In genomic region chr9:27033815-27034403, GRCh38 we compare ENCODE assay signal across 8 cellular contexts. TPM values are rescaled to one million over a fixed set of nuclear protein-coding genes. Genes with fewer than 3 reads are reported as not detected.
A peak's percentile ranks its signal among the peaks of the same experiment; 100 is the strongest.
DNase-seq lines count a peak whose midpoint lies in the region; ATAC-seq and TF ChIP-seq lines count a peak whose summit lies in the region.

No MANE protein-coding gene starts in this region.

- H3K4me3 Mint-ChIP-seq in GM23338, result no peak overlapping the region

- H3K4me1 Mint-ChIP-seq in GM23338, result peaks cover 3% of the 10 kb centered on the region; the same call in 1 of the 3 replicates

- no peaks in the 10 kb centered on the region for H3K79me2 ChIP-seq in GM23338 (replicated peaks; ENCODE audit: insufficient read depth)
- H3K79me2 ChIP-seq in SU-DHL-6 (ENCODE audit: insufficient read depth, low read length), result no peaks in the 10 kb centered on the region

- no peak overlapping the region for H3K27ac Mint-ChIP-seq in GM23338

- no peaks in the 10 kb centered on the region for H3K36me3 Mint-ChIP-seq in GM23338 (ENCODE audit: low read depth)

- H3K9me2 ChIP-seq in GM23338 (ENCODE audit: insufficient read depth) (no peaks in the 10 kb centered on the region), SU-DHL-6 (replicated peaks; ENCODE audit: insufficient read depth, low read length) (no peaks in the 10 kb centered on the region)

- H3F3A ChIP-seq in GM23338 (replicated peaks; ENCODE audit: low read depth), result no peaks in the 10 kb centered on the region
- H3F3A ChIP-seq in SU-DHL-6 (ENCODE audit: insufficient read depth), result no peaks in the 10 kb centered on the region

- no peaks in the 10 kb centered on the region for H3K27me3 Mint-ChIP-seq in GM23338 (ENCODE audit: insufficient read depth, low read depth, poor library complexity)

- H2AFZ ChIP-seq in GM23338 (no peak overlapping the region), SU-DHL-6 (ENCODE audit: low read depth, low read length, severe bottlenecking) (no peak overlapping the region)

- H3K4me2 ChIP-seq in GM23338 (no peak overlapping the region), SU-DHL-6 (ENCODE audit: low read depth, low read length, poor library complexity, severe bottlenecking) (no peak overlapping the region)

- no peak overlapping the region for H3K9ac ChIP-seq in SU-DHL-6 (ENCODE audit: low read length)

- H3K27me3 ChIP-seq in GM23338 (ENCODE audit: insufficient read depth), result no peaks in the 10 kb centered on the region
- H3K27me3 ChIP-seq in SU-DHL-6 (ENCODE audit: low read length), result no peaks in the 10 kb centered on the region

- H4K20me1 ChIP-seq in GM23338 (replicated peaks; ENCODE audit: insufficient read depth), result no peaks in the 10 kb centered on the region
- H4K20me1 ChIP-seq in SU-DHL-6 (ENCODE audit: low read depth, low read length), result no peaks in the 10 kb centered on the region

- H3K27ac ChIP-seq in GM23338 (ENCODE audit: low read depth) (no peak overlapping the region), SU-DHL-6 (ENCODE audit: low read depth, low read length) (no peak overlapping the region)

- TF ChIP-seq CTCF in GM23338 (conservative IDR thresholded peaks at IDR 0.05; ENCODE audit: low read depth in 2 of 2) (peak; percentile 72 to 79), SU-DHL-6 (IDR thresholded peaks at IDR 0.05; ENCODE audit: insufficient read depth, low read length, poor library complexity, severe bottlenecking) (peak; percentile 79)

- H3K36me3 ChIP-seq in GM23338 (ENCODE audit: insufficient read depth) (no peaks in the 10 kb centered on the region), SU-DHL-6 (ENCODE audit: low read length) (no peaks in the 10 kb centered on the region)

- peak; percentile 1 for DNase-seq in NK-92 treated with Interleukin-12 subunit alpha and Interleukin-12 subunit beta, amount 100 ng/mL, for 24 hours (lab: John Stamatoyannopoulos, UW)
- no peak for DNase-seq in NK-92 (lab: John Stamatoyannopoulos, UW; ENCODE audit: unreplicated experiment)
- peak; percentile 70 for DNase-seq in GM23338 (ENCODE audit: low spot score)
- peak; percentile 30 to 40 for DNase-seq in Kasumi-1 (lab: John Stamatoyannopoulos, UW)
- DNase-seq in brain pericyte (ENCODE audit: low read depth, low spot score), result peak; percentile 7
- peak; percentile 64 for DNase-seq in islet precursor cell
- DNase-seq in stimulated activated CD4-positive, alpha-beta T cell treated with anti-CD3 and anti-CD28 coated beads, Interleukin-4, amount 100 ng/mL, for 1 hour, result peak; percentile 35

- no peaks in the 10 kb centered on the region for H3K9me3 ChIP-seq in SU-DHL-6 (ENCODE audit: insufficient read depth, low read length)

- peak; percentile 54 for ATAC-seq in GM23338

- H3K4me1 ChIP-seq in GM23338 (ENCODE audit: insufficient read depth), result no peaks in the 10 kb centered on the region

- H3K4me3 ChIP-seq in GM23338 (no peak overlapping the region), SU-DHL-6 (ENCODE audit: insufficient read depth, low read length, poor library complexity, severe bottlenecking) (no peak overlapping the region)

- H3K9me3 Mint-ChIP-seq in GM23338, result no peaks in the 10 kb centered on the region

TF ChIP-seq in GM23338, 12 proteins besides CTCF, POLR2A, EP300 and RAD21 (continues in another document):
- no peak for TF ChIP-seq STAT1 (IDR thresholded peaks at IDR 0.05; ENCODE audit: unreplicated experiment)
- no peak for TF ChIP-seq ZNF114 (CRISPR knock-in tag; IDR thresholded peaks at IDR 0.05)
- no peak for TF ChIP-seq EZH2 (IDR thresholded peaks at IDR 0.05; ENCODE audit: low read depth, unreplicated experiment)
- TF ChIP-seq POLR2AphosphoS5 (IDR thresholded peaks at IDR 0.05; ENCODE audit: low read depth), result no peak
- TF ChIP-seq, protein P1, sequence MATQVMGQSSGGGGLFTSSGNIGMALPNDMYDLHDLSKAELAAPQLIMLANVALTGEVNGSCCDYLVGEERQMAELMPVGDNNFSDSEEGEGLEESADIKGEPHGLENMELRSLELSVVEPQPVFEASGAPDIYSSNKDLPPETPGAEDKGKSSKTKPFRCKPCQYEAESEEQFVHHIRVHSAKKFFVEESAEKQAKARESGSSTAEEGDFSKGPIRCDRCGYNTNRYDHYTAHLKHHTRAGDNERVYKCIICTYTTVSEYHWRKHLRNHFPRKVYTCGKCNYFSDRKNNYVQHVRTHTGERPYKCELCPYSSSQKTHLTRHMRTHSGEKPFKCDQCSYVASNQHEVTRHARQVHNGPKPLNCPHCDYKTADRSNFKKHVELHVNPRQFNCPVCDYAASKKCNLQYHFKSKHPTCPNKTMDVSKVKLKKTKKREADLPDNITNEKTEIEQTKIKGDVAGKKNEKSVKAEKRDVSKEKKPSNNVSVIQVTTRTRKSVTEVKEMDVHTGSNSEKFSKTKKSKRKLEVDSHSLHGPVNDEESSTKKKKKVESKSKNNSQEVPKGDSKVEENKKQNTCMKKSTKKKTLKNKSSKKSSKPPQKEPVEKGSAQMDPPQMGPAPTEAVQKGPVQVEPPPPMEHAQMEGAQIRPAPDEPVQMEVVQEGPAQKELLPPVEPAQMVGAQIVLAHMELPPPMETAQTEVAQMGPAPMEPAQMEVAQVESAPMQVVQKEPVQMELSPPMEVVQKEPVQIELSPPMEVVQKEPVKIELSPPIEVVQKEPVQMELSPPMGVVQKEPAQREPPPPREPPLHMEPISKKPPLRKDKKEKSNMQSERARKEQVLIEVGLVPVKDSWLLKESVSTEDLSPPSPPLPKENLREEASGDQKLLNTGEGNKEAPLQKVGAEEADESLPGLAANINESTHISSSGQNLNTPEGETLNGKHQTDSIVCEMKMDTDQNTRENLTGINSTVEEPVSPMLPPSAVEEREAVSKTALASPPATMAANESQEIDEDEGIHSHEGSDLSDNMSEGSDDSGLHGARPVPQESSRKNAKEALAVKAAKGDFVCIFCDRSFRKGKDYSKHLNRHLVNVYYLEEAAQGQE (IDR thresholded peaks at IDR 0.05; ENCODE audit: unreplicated experiment), result no peak
- TF ChIP-seq CREB1 (CRISPR knock-in tag; IDR thresholded peaks at IDR 0.05; ENCODE audit: low read depth), result no peak
- TF ChIP-seq JUNB (IDR thresholded peaks at IDR 0.05; ENCODE audit: unreplicated experiment), result no peak
- no peak for TF ChIP-seq NANOG (IDR thresholded peaks at IDR 0.05; ENCODE audit: borderline replicate concordance)
- no peak for TF ChIP-seq ZNF331 (CRISPR knock-in tag; IDR thresholded peaks at IDR 0.05; ENCODE audit: low read depth)
- TF ChIP-seq, protein P2, sequence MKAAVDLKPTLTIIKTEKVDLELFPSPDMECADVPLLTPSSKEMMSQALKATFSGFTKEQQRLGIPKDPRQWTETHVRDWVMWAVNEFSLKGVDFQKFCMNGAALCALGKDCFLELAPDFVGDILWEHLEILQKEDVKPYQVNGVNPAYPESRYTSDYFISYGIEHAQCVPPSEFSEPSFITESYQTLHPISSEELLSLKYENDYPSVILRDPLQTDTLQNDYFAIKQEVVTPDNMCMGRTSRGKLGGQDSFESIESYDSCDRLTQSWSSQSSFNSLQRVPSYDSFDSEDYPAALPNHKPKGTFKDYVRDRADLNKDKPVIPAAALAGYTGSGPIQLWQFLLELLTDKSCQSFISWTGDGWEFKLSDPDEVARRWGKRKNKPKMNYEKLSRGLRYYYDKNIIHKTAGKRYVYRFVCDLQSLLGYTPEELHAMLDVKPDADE (IDR thresholded peaks at IDR 0.05), result no peak
- no peak for TF ChIP-seq EZH2phosphoT487 (IDR thresholded peaks at IDR 0.05; ENCODE audit: unreplicated experiment)

RNA-seq across cellular contexts. Expression of gene LRRC19, which starts 28.4 kb away (rescaled TPM):
- not detected in 2 replicates for total RNA-seq in GM23338 (2014; rRNA removed; shearing (Covaris generic))
- polyA plus RNA-seq in GM23338 (2016; fragmentation: Nextera tagmentation; extraction: Ambion mirVana), result 0.59 and 0.71 TPM in 2 replicates
